ENCODE assay signal across 3 cellular contexts in the genomic region with DNA sequence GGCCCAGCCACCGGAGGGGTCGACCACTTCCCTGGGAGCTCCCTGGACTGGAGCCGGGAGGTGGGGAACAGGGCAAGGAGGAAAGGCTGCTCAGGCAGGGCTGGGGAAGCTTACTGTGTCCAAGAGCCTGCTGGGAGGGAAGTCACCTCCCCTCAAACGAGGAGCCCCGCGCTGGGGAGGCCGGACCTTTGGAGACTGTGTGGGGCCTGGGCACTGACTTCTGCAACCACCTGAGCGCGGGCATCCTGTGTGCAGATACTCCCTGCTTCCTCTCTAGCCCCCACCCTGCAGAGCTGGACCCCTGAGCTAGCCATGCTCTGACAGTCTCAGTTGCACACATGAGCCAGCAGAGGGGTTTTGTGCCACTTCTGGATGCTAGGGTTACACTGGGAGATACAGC. TPM values are rescaled to one million over a fixed set of nuclear protein-coding genes. Genes with fewer than 3 reads are reported as not detected.
"Had no signal": no experiment of that assay in that cellular context is flagged by ENCODE, and none has a peak within 500 bp of the region (broad histone marks: within the 10 kb centered on the region; RNA-seq: fewer than 3 reads in every experiment).

No MANE protein-coding gene starts in this region.

RNA-seq across cellular contexts. Expression of a gene that starts 50.5 kb away (rescaled TPM):
- total RNA-seq: GM23248, H4, HFFc6 had no signal
- polyA plus RNA-seq: GM23248 had no signal
